Comparison of ENCODE assay signal across 8 cellular contexts in the genomic region with DNA sequence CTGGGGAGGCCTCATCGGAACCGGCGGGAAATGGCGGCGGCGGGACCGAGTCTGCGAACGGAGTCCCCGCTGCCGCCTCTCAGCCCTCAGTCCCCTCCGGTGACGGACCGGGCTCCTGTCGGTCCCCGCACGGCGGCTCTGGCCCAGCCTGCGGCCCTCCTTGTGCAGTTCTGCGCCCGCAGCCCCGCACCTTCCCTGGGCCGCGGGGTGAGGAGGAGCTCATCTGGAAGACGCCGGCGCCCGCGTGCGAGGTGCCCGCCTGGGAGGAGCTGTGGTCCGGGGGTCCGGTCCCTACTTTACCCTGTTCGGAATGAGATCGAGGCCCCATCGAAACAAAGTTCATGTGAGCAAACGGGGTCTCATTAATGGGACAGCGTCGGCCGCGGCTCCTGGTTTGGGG. TPM values are rescaled to one million over a fixed set of nuclear protein-coding genes. Genes with fewer than 3 reads are reported as not detected.
DNase-seq lines count a peak whose midpoint lies in the region; ATAC-seq and TF ChIP-seq lines count a peak whose summit lies in the region.
"Not testable (repeated sequence)": the region's sequence is repeated elsewhere in the genome, so short reads cannot be mapped to it uniquely, and the experiment has no call there.

No MANE protein-coding gene starts in this region.

- WGBS in upper lobe of left lung, 2 donors: no CpG with 5 or more reads among the region's 41 CpGs

- H3K36me3 Mint-ChIP-seq in activated CD4-positive, alpha-beta T cell treated with anti-CD3 and anti-CD28 coated beads for 36 hours (ENCODE audit: low read depth): not testable (repeated sequence)

- TF ChIP-seq POLR2A in gastrocnemius medialis (IDR thresholded peaks at IDR 0.05); upper lobe of left lung (IDR thresholded peaks at IDR 0.05): not testable (repeated sequence)

- not testable (repeated sequence) for H3K9ac ChIP-seq in HUES6 (ENCODE audit: low read length)

- H3K9me3 ChIP-seq in HUES6 (ENCODE audit: control insufficient read depth, insufficient read depth, low read depth, low read length); lower lobe of right lung; gastrocnemius medialis; upper lobe of left lung: not testable (repeated sequence)

- not testable (repeated sequence) for H3K4me3 Mint-ChIP-seq in activated CD4-positive, alpha-beta T cell treated with anti-CD3 and anti-CD28 coated beads for 36 hours

- H3K27ac ChIP-seq in HUES6 (ENCODE audit: low read depth, low read length); lower lobe of right lung: not testable (repeated sequence)
- H3K27ac ChIP-seq in coronary artery (peak overlapping the region in 1 of 2 donors; percentile 43), gastrocnemius medialis (peak overlapping the region; percentile 54 to 80 (median 61)), upper lobe of left lung (peak overlapping the region in 1 of 4 donors; percentile 41)

- intact Hi-C loops in activated CD4-positive, alpha-beta T cell treated with anti-CD3 and anti-CD28 coated beads for 36 hours (cut with DNase I, micrococcal nuclease); Right ventricle myocardium superior (cut with DNase I); lower lobe of right lung (cut with DNase I); gastrocnemius medialis (cut with DNase I; ENCODE audit: low total_unique reads): not testable (repeated sequence)

- peak overlapping the region; percentile 38 for H3K4me3 ChIP-seq in AG09309 (ENCODE audit: control insufficient read depth, low read depth, low read length)
- peak overlapping the region; percentile 47; the same call in 1 of the 2 replicates for H3K4me3 ChIP-seq in HUES6 (ENCODE audit: low read depth, low read length)
- peak overlapping the region; percentile 58 for H3K4me3 ChIP-seq in coronary artery
- peak overlapping the region; percentile 30 for H3K4me3 ChIP-seq in lower lobe of right lung
- H3K4me3 ChIP-seq in gastrocnemius medialis: peak overlapping the region; percentile 18 to 52 (median 40)
- H3K4me3 ChIP-seq in upper lobe of left lung: peak overlapping the region in 3 of 4 donors; percentile 22 to 49 (median 43)

- not testable (repeated sequence) for H3K27me3 Mint-ChIP-seq in activated CD4-positive, alpha-beta T cell treated with anti-CD3 and anti-CD28 coated beads for 36 hours

- CTCF ChIA-PET in activated CD4-positive, alpha-beta T cell treated with anti-CD3 and anti-CD28 coated beads for 36 hours (lab: Charles Lee): interaction anchor here (0.8 to 1.4 kb wide), 2 partner anchors 11 to 18 kb away, joined by 3 read pairs; no protein-coding TSS in a partner anchor

- not testable (repeated sequence) for TF ChIP-seq CTCF in AG09309 (IDR thresholded peaks at IDR 0.05; ENCODE audit: control insufficient read depth, insufficient read depth, low read depth, low read length, missing control alignments); coronary artery (IDR thresholded peaks at IDR 0.05); lower lobe of right lung (IDR thresholded peaks at IDR 0.05); gastrocnemius medialis (IDR thresholded peaks at IDR 0.05 in 4 of 5, conservative IDR thresholded peaks at IDR 0.05 in 1 of 5); upper lobe of left lung (IDR thresholded peaks at IDR 0.05)

- not testable (repeated sequence) for TF ChIP-seq EP300 in upper lobe of left lung (IDR thresholded peaks at IDR 0.05)

- H3K4me1 ChIP-seq in HUES6 (ENCODE audit: control insufficient read depth, insufficient read depth, low read length); lower lobe of right lung; gastrocnemius medialis; upper lobe of left lung: not testable (repeated sequence)

- H3K9me3 Mint-ChIP-seq in activated CD4-positive, alpha-beta T cell treated with anti-CD3 and anti-CD28 coated beads for 36 hours (ENCODE audit: low read depth): not testable (repeated sequence)

- H3K27ac Mint-ChIP-seq in activated CD4-positive, alpha-beta T cell treated with anti-CD3 and anti-CD28 coated beads for 36 hours: not testable (repeated sequence)

- not testable (repeated sequence) for H3K4me1 Mint-ChIP-seq in activated CD4-positive, alpha-beta T cell treated with anti-CD3 and anti-CD28 coated beads for 36 hours

- not testable (repeated sequence) for H3K27me3 ChIP-seq in HUES6 (ENCODE audit: control insufficient read depth, insufficient read depth, low read length); lower lobe of right lung (ENCODE audit: low read depth); gastrocnemius medialis; upper lobe of left lung

- POLR2A ChIA-PET in activated CD4-positive, alpha-beta T cell treated with anti-CD3 and anti-CD28 coated beads for 36 hours (lab: Charles Lee): interaction anchor here (0.7 to 1.4 kb wide), 3 partner anchors 71 to 438 kb away, joined by 3 to 5 read pairs (median 3); a partner anchor contains a TSS

- in situ Hi-C loops in gastrocnemius medialis (cut with MboI; ENCODE audit: low sequenced_read_pairs in 4 of 4): not testable (repeated sequence)

- peak; percentile 9 for ATAC-seq in activated CD4-positive, alpha-beta T cell treated with anti-CD3 and anti-CD28 coated beads for 36 hours
- peak; percentile 38 for ATAC-seq in Right ventricle myocardium superior (ENCODE audit: poor library complexity)
- ATAC-seq in lower lobe of right lung: peak; percentile 23 to 61
- peak; percentile 12 to 57 for ATAC-seq in gastrocnemius medialis
- ATAC-seq in upper lobe of left lung (ENCODE audit: low FRiP score in 2 of 2): peak in 1 of 2 donors; percentile 34

- H3K36me3 ChIP-seq in HUES6 (ENCODE audit: control insufficient read depth, insufficient read depth, low read length); lower lobe of right lung; gastrocnemius medialis; upper lobe of left lung: not testable (repeated sequence)

- DNase-seq in AG09309 (ENCODE audit: low read depth); activated CD4-positive, alpha-beta T cell treated with anti-CD3 and anti-CD28 coated beads for 36 hours; coronary artery (ENCODE audit: low spot score); Right ventricle myocardium superior; lower lobe of right lung; gastrocnemius medialis: not testable (repeated sequence)
- peak in 1 of 2 donors; percentile 37 for DNase-seq in upper lobe of left lung

RNA-seq across cellular contexts. Expression of a gene that starts 0.4 kb away (rescaled TPM):
- 10 to 100 TPM; 17.1 to 24.6 TPM for total RNA-seq in activated CD4-positive, alpha-beta T cell treated with anti-CD3 and anti-CD28 coated beads for 36 hours
- total RNA-seq in Right ventricle myocardium superior (6.8 TPM), lower lobe of right lung (14.6 TPM), gastrocnemius medialis (10 to 100 TPM in 2 of 4 donors, 1 to 10 TPM in 2; 4.1 to 22.1 (median 12.8) TPM), upper lobe of left lung (10 to 100 TPM; 11.7 to 36.7 (median 23.4) TPM)
